1 cellular context compared by ENCODE assay signal in genomic region chr14:33685698-33686097, GRCh38.
TF ChIP-seq lines count a peak whose summit lies in the region.

No MANE protein-coding gene starts in this region.

TF ChIP-seq in SK-N-SH, 30 proteins besides CTCF, POLR2A, EP300 and RAD21 (continued from another document):
- TF ChIP-seq FOXJ3 (CRISPR knock-in tag; IDR thresholded peaks at IDR 0.05) (no peak), ZBTB33 (IDR thresholded peaks at IDR 0.05; ENCODE audit: borderline replicate concordance, low read depth) (no peak), RFX5 (IDR thresholded peaks at IDR 0.05; ENCODE audit: low read length) (no peak), USF1 (IDR thresholded peaks at IDR 0.05; ENCODE audit: borderline replicate concordance, low read depth) (no peak), TAF1 (IDR thresholded peaks at IDR 0.05; ENCODE audit: borderline replicate concordance, low read depth, low read length) (no peak), CHD2 (IDR thresholded peaks at IDR 0.05; ENCODE audit: low read length, partially characterized antibody) (no peak), RXRA (IDR thresholded peaks at IDR 0.05; ENCODE audit: borderline replicate concordance, low read depth) (peak; percentile 72; the same call in 1 of the 2 replicates), RCOR1 (IDR thresholded peaks at IDR 0.05; ENCODE audit: low read length) (no peak), GABPA (IDR thresholded peaks at IDR 0.05; ENCODE audit: low read depth) (no peak), SIN3A (IDR thresholded peaks at IDR 0.05; ENCODE audit: borderline replicate concordance, low read depth, low read length) (no peak), MAX (IDR thresholded peaks at IDR 0.05; ENCODE audit: low read depth) (no peak), ELF1 (IDR thresholded peaks at IDR 0.05) (no peak), IRF3 (IDR thresholded peaks at IDR 0.05; ENCODE audit: low read depth, low read length) (no peak), MEF2A (IDR thresholded peaks at IDR 0.05; ENCODE audit: borderline replicate concordance, low read depth) (peak; percentile 45; the same call in 1 of the 2 replicates)
